Comparison of ENCODE assay signal across 17 cellular contexts in the genomic region with DNA sequence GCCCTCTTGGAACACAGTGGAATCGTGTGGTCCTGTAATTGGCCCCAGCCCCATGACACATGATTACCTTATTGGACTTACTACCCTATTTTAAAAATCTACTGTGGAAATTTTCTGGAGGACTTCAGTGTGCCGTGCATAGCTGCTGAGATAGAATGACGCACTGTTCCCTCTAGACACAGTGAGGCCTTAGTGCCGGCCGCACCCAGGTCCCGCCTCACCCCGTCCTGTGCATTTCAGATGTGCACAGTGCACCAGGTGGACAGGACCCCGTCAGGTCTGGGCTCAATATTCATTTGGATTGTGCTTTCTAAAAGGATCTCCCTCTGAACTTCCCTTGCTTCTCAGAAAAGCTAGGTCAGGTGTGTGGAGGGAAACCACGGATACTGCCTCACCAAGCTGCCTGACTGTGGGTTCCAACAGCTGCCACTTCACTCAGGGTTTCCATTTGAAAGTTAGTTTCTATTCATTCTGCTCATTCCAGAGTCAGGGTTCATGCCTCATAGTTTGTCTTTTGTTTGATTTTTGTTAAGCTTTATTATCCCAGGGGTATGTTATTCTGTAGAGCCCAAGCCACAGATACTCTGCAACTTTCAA.
"Had no signal": no experiment of that assay in that cellular context is flagged by ENCODE, and none has a peak within 500 bp of the region (broad histone marks: within the 10 kb centered on the region; RNA-seq: fewer than 3 reads in every experiment).

No MANE protein-coding gene starts in this region.

- H3K4me1 Mint-ChIP-seq: activated CD4-positive, alpha-beta T cell treated with anti-CD3 and anti-CD28 coated beads for 36 hours had no signal

- H3K9me3 Mint-ChIP-seq: activated CD4-positive, alpha-beta memory T cell treated with anti-CD3 and anti-CD28 coated beads for 36 hours; activated naive CD4-positive, alpha-beta T cell treated with anti-CD3 and anti-CD28 coated beads for 36 hours; activated T-helper 2 cell treated with anti-CD3 and anti-CD28 coated beads, Interferon-gamma antibody, Interleukin-2, Interleukin-4, amounts not matched to agents 10 μg/mL and 5 μg/mL and 100 μg/mL, durations not matched to agents 14 hours and 24 hours and 36 hours; natural killer cell treated with Interleukin-12 subunit alpha and Interleukin-12 subunit beta and Interleukin-15 and Interleukin-18, amount 100 ng/mL, for 72 hours; T-cell; WTC11 had no signal

- H3K27me3 ChIP-seq: ascending aorta, esophagus squamous epithelium, transverse colon had no signal

- ATAC-seq: activated CD4-positive, alpha-beta T cell treated with anti-CD3 and anti-CD28 coated beads for 36 hours; natural killer cell treated with Interleukin-12 subunit alpha and Interleukin-12 subunit beta and Interleukin-15 and Interleukin-18, amount 100 ng/mL, for 72 hours; SK-N-SH treated with all-trans-retinoic acid at 6 μM for 48 hours; T-cell; WTC11 had no signal

- H3K27ac ChIP-seq: ascending aorta, esophagus squamous epithelium, transverse colon had no signal

- H3K4me3 Mint-ChIP-seq: activated CD4-positive, alpha-beta memory T cell treated with anti-CD3 and anti-CD28 coated beads for 36 hours; activated CD4-positive, alpha-beta T cell treated with anti-CD3 and anti-CD28 coated beads for 36 hours; activated naive CD4-positive, alpha-beta T cell treated with anti-CD3 and anti-CD28 coated beads for 36 hours; natural killer cell treated with Interleukin-12 subunit alpha and Interleukin-12 subunit beta and Interleukin-15 and Interleukin-18, amount 100 ng/mL, for 72 hours; T-cell; WTC11 had no signal

- H3K36me3 Mint-ChIP-seq: activated CD4-positive, alpha-beta memory T cell treated with anti-CD3 and anti-CD28 coated beads for 36 hours; natural killer cell treated with Interleukin-12 subunit alpha and Interleukin-12 subunit beta and Interleukin-15 and Interleukin-18, amount 100 ng/mL, for 72 hours; WTC11 had no signal

- H3K36me3 ChIP-seq: ascending aorta, esophagus squamous epithelium, transverse colon had no signal

- H3K4me1 ChIP-seq: ascending aorta, esophagus squamous epithelium, transverse colon had no signal

- H3K27me3 Mint-ChIP-seq: activated CD4-positive, alpha-beta memory T cell treated with anti-CD3 and anti-CD28 coated beads for 36 hours; activated CD4-positive, alpha-beta T cell treated with anti-CD3 and anti-CD28 coated beads for 36 hours; natural killer cell treated with Interleukin-12 subunit alpha and Interleukin-12 subunit beta and Interleukin-15 and Interleukin-18, amount 100 ng/mL, for 72 hours; T-cell had no signal

- DNase-seq: activated CD4-positive, alpha-beta memory T cell treated with anti-CD3 and anti-CD28 coated beads for 36 hours; activated CD4-positive, alpha-beta T cell treated with anti-CD3 and anti-CD28 coated beads for 36 hours; activated naive CD4-positive, alpha-beta T cell treated with anti-CD3 and anti-CD28 coated beads for 36 hours; activated T-cell treated with anti-CD3 and anti-CD28 coated beads, Interleukin-2, amount 50 U/mL, for 1 hour; dermis blood vessel endothelial cell; effector memory CD4-positive, alpha-beta T cell; esophagus squamous epithelium; kidney; stimulated activated CD4-positive, alpha-beta T cell treated with anti-CD3 and anti-CD28 coated beads, Interleukin-2, amount 100 ng/mL, for 24 hours; stimulated activated naive CD4-positive, alpha-beta T cell treated with Interleukin-2 at 50 U/mL for 16 hours; T-cell; transverse colon had no signal

- H3K9me3 ChIP-seq: ascending aorta, esophagus squamous epithelium, transverse colon had no signal

- H3K4me3 ChIP-seq: ascending aorta, esophagus squamous epithelium, transverse colon had no signal

- H3K27ac Mint-ChIP-seq: activated CD4-positive, alpha-beta memory T cell treated with anti-CD3 and anti-CD28 coated beads for 36 hours; activated CD4-positive, alpha-beta T cell treated with anti-CD3 and anti-CD28 coated beads for 36 hours; activated naive CD4-positive, alpha-beta T cell treated with anti-CD3 and anti-CD28 coated beads for 36 hours; activated T-helper 2 cell treated with anti-CD3 and anti-CD28 coated beads, Interferon-gamma antibody, Interleukin-2, Interleukin-4, amounts not matched to agents 10 μg/mL and 5 μg/mL and 100 μg/mL, durations not matched to agents 14 hours and 24 hours and 36 hours; natural killer cell treated with Interleukin-12 subunit alpha and Interleukin-12 subunit beta and Interleukin-15 and Interleukin-18, amount 100 ng/mL, for 72 hours; WTC11 had no signal
